28 cellular contexts compared by ENCODE assay signal in genomic region chr1:51381964-51382363, GRCh38.
"Had no signal": no experiment of that assay in that cellular context is flagged by ENCODE, and none has a peak within 500 bp of the region (broad histone marks: within the 10 kb centered on the region; RNA-seq: fewer than 3 reads in every experiment).

No MANE protein-coding gene starts in this region.

- ATAC-seq: esophagus mucosa; gastrocnemius medialis; heart left ventricle; left cardiac atrium; left lung; mucosa of descending colon; psoas muscle; right cardiac atrium; stimulated activated naive CD8-positive, alpha-beta T cell treated with anti-CD3 and anti-CD28 coated beads, Interleukin-15, amount 100 ng/mL, for 72 hours; upper lobe of right lung had no signal

- H3K27me3 Mint-ChIP-seq: naive B cell; stimulated activated naive CD8-positive, alpha-beta T cell treated with anti-CD3 and anti-CD28 coated beads, Interleukin-15, amount 100 ng/mL, for 72 hours had no signal

- H3K4me3 Mint-ChIP-seq: mesothelial cell of epicardium; naive B cell; nephron progenitor cell; stimulated activated naive CD8-positive, alpha-beta T cell treated with anti-CD3 and anti-CD28 coated beads, Interleukin-15, amount 100 ng/mL, for 72 hours had no signal

- H3K27ac ChIP-seq: epithelial cell of prostate, gastrocnemius medialis, heart left ventricle, hepatocyte, left lung, ovary, psoas muscle, sigmoid colon, spleen, suprapubic skin, transverse colon, upper lobe of right lung, uterus had no signal

- DNase-seq: cortex of kidney; foreskin fibroblast; gastrocnemius medialis; heart left ventricle; left cardiac atrium; left lung; mesenchymal stem cell; mucosa of descending colon; naive B cell; nephron progenitor cell; nucleus accumbens; ovary; posterior cingulate gyrus; psoas muscle; right cardiac atrium; sigmoid colon; spleen; stimulated activated CD4-positive, alpha-beta T cell treated with anti-CD3 and anti-CD28 coated beads, Interleukin-4, amount 100 ng/mL, for 4 hours; stimulated activated naive CD4-positive, alpha-beta T cell; stimulated activated naive CD8-positive, alpha-beta T cell treated with anti-CD3 and anti-CD28 coated beads, Interleukin-15, amount 100 ng/mL, for 72 hours; transverse colon; upper lobe of right lung; uterus had no signal

- H3K4me1 Mint-ChIP-seq: mesothelial cell of epicardium; nephron progenitor cell; stimulated activated naive CD8-positive, alpha-beta T cell treated with anti-CD3 and anti-CD28 coated beads, Interleukin-15, amount 100 ng/mL, for 72 hours had no signal

- H3K27ac Mint-ChIP-seq: mesothelial cell of epicardium; stimulated activated naive CD8-positive, alpha-beta T cell treated with anti-CD3 and anti-CD28 coated beads, Interleukin-15, amount 100 ng/mL, for 72 hours had no signal
